In the genomic region with DNA sequence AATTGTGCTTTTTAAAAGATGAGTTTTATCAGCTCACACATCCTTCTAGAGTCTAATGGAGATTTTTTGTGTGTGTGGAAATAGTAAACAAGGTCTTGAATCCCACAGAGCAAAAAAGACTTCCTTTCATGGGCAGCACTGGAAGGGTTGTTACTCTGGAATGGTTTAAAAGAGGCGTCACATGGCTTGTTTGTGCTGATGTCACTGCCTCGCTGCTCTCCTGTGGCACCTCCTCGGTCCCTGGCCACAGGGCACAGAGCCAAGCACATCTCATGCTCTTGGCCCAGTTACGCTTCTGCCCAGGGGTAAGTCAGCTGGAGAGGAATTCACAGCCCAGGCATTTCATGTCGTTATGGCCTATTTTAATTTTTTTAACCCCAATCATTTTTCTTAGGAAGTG, we compare ENCODE assay signal across 10 cellular contexts. TPM values are rescaled to one million over a fixed set of nuclear protein-coding genes. Genes with fewer than 3 reads are reported as not detected.
A peak's percentile ranks its signal among the peaks of the same experiment; 100 is the strongest.
DNase-seq lines count a peak whose midpoint lies in the region; ATAC-seq and TF ChIP-seq lines count a peak whose summit lies in the region.
"Had no signal": no experiment of that assay in that cellular context is flagged by ENCODE, and none has a peak within 500 bp of the region (broad histone marks: within the 10 kb centered on the region; RNA-seq: fewer than 3 reads in every experiment).

No MANE protein-coding gene starts in this region.

- peaks cover 49 to 57% (median 53%) of the 10 kb centered on the region in 4 donors for H3K4me1 ChIP-seq in esophagus muscularis mucosa

- ATAC-seq in GM18861 (IDR thresholded peaks at IDR 0.05; ENCODE audit: unreplicated experiment): no peak
- ATAC-seq: HCT116 had no signal

- no peak for TF ChIP-seq CTCF in esophagus muscularis mucosa (IDR thresholded peaks at IDR 0.05)

- 32% methylated on average over 5 of the region's 5 CpGs for WGBS in esophagus muscularis mucosa

- DNase-seq in AG08395 (ENCODE audit: low spot score) (peak; percentile 91), NCI-H1105 treated with DMSO at 0.1 percent for 48 hours (lab: John Stamatoyannopoulos, UW) (peak; percentile 53), esophagus muscularis mucosa (ENCODE audit: extremely low spot score) (no peak), myocyte (ENCODE audit: low read depth) (peak; percentile 88), NCI-H226 (no peak), SKM-1 (lab: John Stamatoyannopoulos, UW; ENCODE audit: unreplicated experiment) (no peak)
- DNase-seq in activated naive CD4-positive, alpha-beta T cell treated with Interleukin-2 at 50 U/mL for 16 hours: no peak
- DNase-seq: Calu3 had no signal

- intact Hi-C loops in esophagus muscularis mucosa (cut with DNase I): no loop called here

- TF ChIP-seq POLR2A in esophagus muscularis mucosa (IDR thresholded peaks at IDR 0.05; ENCODE audit: low read depth): no peak

- H3K27ac ChIP-seq in esophagus muscularis mucosa (replicated peaks in 1 of 4): peak overlapping the region; percentile 86 to 94 (median 88)

- H3K9me3 ChIP-seq in esophagus muscularis mucosa: no peaks in the 10 kb centered on the region

- peaks cover 32 to 69% (median 57%) of the 10 kb centered on the region in 4 donors for H3K36me3 ChIP-seq in esophagus muscularis mucosa

- H3K4me3 ChIP-seq in esophagus muscularis mucosa: no peak overlapping the region

- H3K27me3 ChIP-seq in esophagus muscularis mucosa: no peaks in the 10 kb centered on the region

- peak; percentile 64 for TF ChIP-seq EP300 in esophagus muscularis mucosa (IDR thresholded peaks at IDR 0.05)

RNA-seq across cellular contexts. Expression of a gene that starts 53.2 kb away (rescaled TPM):
- total RNA-seq in esophagus muscularis mucosa: 1 to 10 TPM in 1 of 4 donors, not detected in 3; 1.3 TPM
- total RNA-seq in myocyte: not detected in 2 replicates
- polyA plus RNA-seq in myocyte (2012): not detected
- total RNA-seq: Calu3 had no signal

Comparison
In these comparisons a context has a peak if more than half of its experiments do, and no peak if none do; other contexts are left out.
1. DNase-seq: peak in AG08395 (single experiment), NCI-H1105 treated with DMSO at 0.1 percent for 48 hours (single experiment) and myocyte (single experiment); none in esophagus muscularis mucosa (single experiment), activated naive CD4-positive, alpha-beta T cell treated with Interleukin-2 at 50 U/mL for 16 hours (single experiment), NCI-H226 (single experiment) and SKM-1 (single experiment).